ENCODE assay signal across 3 cellular contexts in the genomic region with DNA sequence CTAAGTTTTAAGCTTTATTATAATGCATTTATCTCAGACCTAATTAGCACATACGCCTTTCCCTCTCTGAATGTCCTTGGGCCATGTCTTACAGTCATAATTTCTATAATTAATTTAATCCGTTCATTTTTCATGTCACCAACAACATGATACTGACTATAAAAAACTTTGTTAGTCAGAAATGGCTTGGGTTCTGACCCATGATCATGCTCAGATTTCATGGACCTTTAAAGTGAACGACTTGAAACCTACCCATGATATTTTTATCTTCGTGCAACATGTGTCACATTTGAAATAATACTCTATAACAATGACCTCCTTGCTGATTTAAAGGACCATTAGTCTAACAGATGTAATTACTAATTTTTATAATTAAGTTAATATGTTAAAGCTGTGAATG.
"Had no signal": no experiment of that assay in that cellular context is flagged by ENCODE, and none has a peak within 500 bp of the region (broad histone marks: within the 10 kb centered on the region; RNA-seq: fewer than 3 reads in every experiment).

No MANE protein-coding gene starts in this region.

- DNase-seq: GDM1, GF-D8 had no signal

- ATAC-seq: GM12878 had no signal

- H3K4me3 ChIP-seq: GM12878 had no signal
